10 cellular contexts compared by ENCODE assay signal in genomic region chr19:12667903-12668302, GRCh38. TPM values are rescaled to one million over a fixed set of nuclear protein-coding genes. Genes with fewer than 3 reads are reported as not detected.
DNase-seq lines count a peak whose midpoint lies in the region; ATAC-seq and TF ChIP-seq lines count a peak whose summit lies in the region.
"Had no signal": no experiment of that assay in that cellular context is flagged by ENCODE, and none has a peak within 500 bp of the region (broad histone marks: within the 10 kb centered on the region; RNA-seq: fewer than 3 reads in every experiment).

No MANE protein-coding gene starts in this region.

- peaks cover 17% of the 10 kb centered on the region for H3K4me1 ChIP-seq in skeletal muscle satellite cell (ENCODE audit: control insufficient read depth, insufficient read depth, low read length)

- no peaks in the 10 kb centered on the region for H3K9me3 Mint-ChIP-seq in activated CD4-positive, alpha-beta T cell treated with anti-CD3 and anti-CD28 coated beads for 36 hours (ENCODE audit: low read depth)

- peaks cover 48% of the 10 kb centered on the region for H3K4me1 Mint-ChIP-seq in activated CD4-positive, alpha-beta T cell treated with anti-CD3 and anti-CD28 coated beads for 36 hours
- peaks cover 46% of the 10 kb centered on the region for H3K4me1 Mint-ChIP-seq in T-helper 17 cell

- peak overlapping the region; percentile 100 for H3K27ac Mint-ChIP-seq in activated CD4-positive, alpha-beta T cell treated with anti-CD3 and anti-CD28 coated beads for 36 hours
- H3K27ac Mint-ChIP-seq in T-helper 17 cell, result peak overlapping the region; percentile 99

- POLR2A ChIA-PET in activated CD4-positive, alpha-beta T cell treated with anti-CD3 and anti-CD28 coated beads for 36 hours (lab: Charles Lee), result interaction anchor here (0.5 kb wide), 1 partner anchor 61 kb away, joined by 4 read pairs; no protein-coding TSS in a partner anchor

- no peaks in the 10 kb centered on the region for H3K27me3 Mint-ChIP-seq in activated CD4-positive, alpha-beta T cell treated with anti-CD3 and anti-CD28 coated beads for 36 hours
- no peaks in the 10 kb centered on the region for H3K27me3 Mint-ChIP-seq in T-helper 17 cell

- peaks cover 48% of the 10 kb centered on the region for H3K36me3 Mint-ChIP-seq in activated CD4-positive, alpha-beta T cell treated with anti-CD3 and anti-CD28 coated beads for 36 hours (ENCODE audit: low read depth)
- H3K36me3 Mint-ChIP-seq in T-helper 17 cell (ENCODE audit: low read depth), result peaks cover 5% of the 10 kb centered on the region

- H3K4me3 Mint-ChIP-seq in activated CD4-positive, alpha-beta T cell treated with anti-CD3 and anti-CD28 coated beads for 36 hours, result peak overlapping the region; percentile 86
- peak overlapping the region; percentile 96 for H3K4me3 Mint-ChIP-seq in T-helper 17 cell

- no peak for ATAC-seq in activated CD4-positive, alpha-beta T cell treated with anti-CD3 and anti-CD28 coated beads for 36 hours
- ATAC-seq in T-helper 17 cell (no peak), HG03108 (IDR thresholded peaks at IDR 0.05; ENCODE audit: unreplicated experiment) (no peak)

- H3K9me3 ChIP-seq in T-helper 17 cell (ENCODE audit: control insufficient read depth, low read length, poor library complexity, severe bottlenecking), result no peaks in the 10 kb centered on the region
- no peaks in the 10 kb centered on the region for H3K9me3 ChIP-seq in skeletal muscle satellite cell (replicated peaks; ENCODE audit: low read length)
- H3K9me3 ChIP-seq: ovary had no signal

- H3K4me2 ChIP-seq in skeletal muscle satellite cell (ENCODE audit: low read length), result peak overlapping the region; percentile 95

- TF ChIP-seq CTCF in fibroblast of the aortic adventitia (IDR thresholded peaks at IDR 0.05; ENCODE audit: insufficient read depth, low read length), result no peak

- DNase-seq in activated CD4-positive, alpha-beta T cell treated with anti-CD3 and anti-CD28 coated beads for 36 hours, result no peak
- DNase-seq in activated CD4-positive, alpha-beta T cell treated with anti-CD3 and anti-CD28 coated beads for 1 hour, result no peak
- DNase-seq in T-helper 17 cell (no peak), fibroblast of the aortic adventitia (ENCODE audit: low read depth) (no peak), retina (no peak), NCI-H510A (lab: John Stamatoyannopoulos, UW) (no peak)
- DNase-seq: Kasumi-1, ovary had no signal

- intact Hi-C loops in activated CD4-positive, alpha-beta T cell treated with anti-CD3 and anti-CD28 coated beads for 36 hours (cut with DNase I, micrococcal nuclease), result loop anchor here (2.0 to 5.0 kb wide), 5 partner anchors 57 to 853 kb away; partner anchors contain the start of genes ZNF136 (in 1 of the 2), ZNF44 (in 1 of the 2), ZNF440 (in 1 of the 2) and ZNF490 (in 1 of the 2)

- CTCF ChIA-PET in activated CD4-positive, alpha-beta T cell treated with anti-CD3 and anti-CD28 coated beads for 36 hours (lab: Charles Lee), result interaction anchor here (0.9 kb wide), 1 partner anchor 28 kb away, joined by 3 read pairs; no protein-coding TSS in a partner anchor

- H3K9ac ChIP-seq in skeletal muscle satellite cell (ENCODE audit: low read depth, low read length), result peak overlapping the region; percentile 94

- H3K27me3 ChIP-seq in skeletal muscle satellite cell (ENCODE audit: control insufficient read depth, insufficient read depth, low read length), result no peaks in the 10 kb centered on the region
- H3K27me3 ChIP-seq: ovary had no signal

- peaks cover 5% of the 10 kb centered on the region for H3K36me3 ChIP-seq in skeletal muscle satellite cell (ENCODE audit: insufficient read depth, low read length)
- H3K36me3 ChIP-seq: ovary had no signal

- peak overlapping the region; percentile 94 for H3K4me3 ChIP-seq in fibroblast of the aortic adventitia (ENCODE audit: low read depth, low read length)
- H3K4me3 ChIP-seq in skeletal muscle satellite cell (ENCODE audit: low read length), result peak overlapping the region; percentile 87

RNA-seq across cellular contexts. Expression of gene WDR83, which starts 1.3 kb away (rescaled TPM):
- 10 to 100 TPM; 13.5 to 19.5 TPM for total RNA-seq in activated CD4-positive, alpha-beta T cell treated with anti-CD3 and anti-CD28 coated beads for 36 hours
- total RNA-seq in T-helper 17 cell, result 10 to 100 TPM; 10.5 to 11.1 TPM
- 6.8 and 15.9 TPM in 2 replicates for total RNA-seq in fibroblast of the aortic adventitia (ENCODE audit: low replicate concordance)
- total RNA-seq in skeletal muscle satellite cell (2012; rRNA removed), result 6.6 and 7.4 TPM in 2 replicates

RNA-seq across cellular contexts. Expression of gene MAN2B1, which starts 1.4 kb away (rescaled TPM):
- total RNA-seq in activated CD4-positive, alpha-beta T cell treated with anti-CD3 and anti-CD28 coated beads for 36 hours, result 100 to 1,000 TPM; 118 to 154 TPM
- total RNA-seq in T-helper 17 cell (100 to 1,000 TPM; 157 to 181 TPM), fibroblast of the aortic adventitia (ENCODE audit: low replicate concordance) (16.8 and 38.2 TPM in 2 replicates)
- total RNA-seq in skeletal muscle satellite cell (2012; rRNA removed), result 22.6 and 43.9 TPM in 2 replicates

RNA-seq across cellular contexts. Expression of gene DHPS, which starts 13.8 kb away (rescaled TPM):
- 100 to 1,000 TPM; 101 to 112 TPM for total RNA-seq in activated CD4-positive, alpha-beta T cell treated with anti-CD3 and anti-CD28 coated beads for 36 hours
- total RNA-seq in T-helper 17 cell (100 to 1,000 TPM; 126 to 147 TPM), fibroblast of the aortic adventitia (ENCODE audit: low replicate concordance) (38.3 and 46.2 TPM in 2 replicates)
- total RNA-seq in skeletal muscle satellite cell (2012; rRNA removed), result 52.0 and 54.5 TPM in 2 replicates

RNA-seq across cellular contexts. Expression of gene GNG14, which starts 19.9 kb away (rescaled TPM):
- total RNA-seq in activated CD4-positive, alpha-beta T cell treated with anti-CD3 and anti-CD28 coated beads for 36 hours, result not detected
- total RNA-seq in T-helper 17 cell, result not detected
- not detected in 2 replicates for total RNA-seq in fibroblast of the aortic adventitia (ENCODE audit: low replicate concordance)
- total RNA-seq in skeletal muscle satellite cell (2012; rRNA removed), result not detected in 2 replicates
- total RNA-seq: ovary had no signal

RNA-seq across cellular contexts. Expression of gene FBXW9, which starts 28.5 kb away (rescaled TPM):
- 1 to 10 TPM; 8.3 to 8.8 TPM for total RNA-seq in activated CD4-positive, alpha-beta T cell treated with anti-CD3 and anti-CD28 coated beads for 36 hours
- 1 to 10 TPM; 2.9 to 3.5 TPM for total RNA-seq in T-helper 17 cell
- total RNA-seq in fibroblast of the aortic adventitia (ENCODE audit: low replicate concordance), result 7.2 and 8.9 TPM in 2 replicates
- 16.4 and 17.2 TPM in 2 replicates for total RNA-seq in skeletal muscle satellite cell (2012; rRNA removed)
